Comparison of ENCODE assay signal across 1 cellular context in the genomic region with DNA sequence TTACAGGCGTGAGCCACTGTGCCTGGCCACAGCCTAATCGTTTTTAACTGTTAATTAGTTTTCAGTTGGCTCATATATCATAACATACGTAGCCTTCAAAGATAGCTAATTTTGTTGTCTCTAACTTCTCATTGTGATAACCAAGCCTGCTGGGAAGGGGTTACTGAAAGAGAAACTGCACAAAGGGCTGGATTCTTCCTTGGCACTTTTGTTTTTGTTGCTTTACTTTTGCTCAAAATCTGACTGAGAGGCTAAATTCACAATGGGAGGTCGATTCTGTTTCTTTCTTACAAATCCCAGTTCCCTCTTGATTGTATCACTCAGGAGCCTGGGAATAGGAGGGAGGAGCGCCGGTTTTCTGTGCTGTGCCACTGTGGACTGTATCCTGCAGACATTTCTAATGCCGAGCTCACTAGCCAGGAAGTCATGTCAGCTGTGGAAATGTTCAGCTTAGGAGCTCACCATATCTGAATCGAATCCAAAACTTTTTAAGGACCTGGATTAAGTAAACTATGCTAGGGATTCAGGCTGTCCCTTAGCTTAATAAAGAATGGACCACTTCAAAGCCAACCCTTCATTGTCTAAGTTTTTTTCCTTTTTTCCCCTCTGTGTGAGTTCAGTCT.
TF ChIP-seq lines count a peak whose summit lies in the region.

No MANE protein-coding gene starts in this region.

TF ChIP-seq in K562, 482 proteins besides CTCF, POLR2A, EP300 and RAD21 (continued from another document):
- TF ChIP-seq, protein P1, sequence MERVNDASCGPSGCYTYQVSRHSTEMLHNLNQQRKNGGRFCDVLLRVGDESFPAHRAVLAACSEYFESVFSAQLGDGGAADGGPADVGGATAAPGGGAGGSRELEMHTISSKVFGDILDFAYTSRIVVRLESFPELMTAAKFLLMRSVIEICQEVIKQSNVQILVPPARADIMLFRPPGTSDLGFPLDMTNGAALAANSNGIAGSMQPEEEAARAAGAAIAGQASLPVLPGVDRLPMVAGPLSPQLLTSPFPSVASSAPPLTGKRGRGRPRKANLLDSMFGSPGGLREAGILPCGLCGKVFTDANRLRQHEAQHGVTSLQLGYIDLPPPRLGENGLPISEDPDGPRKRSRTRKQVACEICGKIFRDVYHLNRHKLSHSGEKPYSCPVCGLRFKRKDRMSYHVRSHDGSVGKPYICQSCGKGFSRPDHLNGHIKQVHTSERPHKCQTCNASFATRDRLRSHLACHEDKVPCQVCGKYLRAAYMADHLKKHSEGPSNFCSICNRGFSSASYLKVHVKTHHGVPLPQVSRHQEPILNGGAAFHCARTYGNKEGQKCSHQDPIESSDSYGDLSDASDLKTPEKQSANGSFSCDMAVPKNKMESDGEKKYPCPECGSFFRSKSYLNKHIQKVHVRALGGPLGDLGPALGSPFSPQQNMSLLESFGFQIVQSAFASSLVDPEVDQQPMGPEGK (CRISPR knock-in tag; IDR thresholded peaks at IDR 0.05; ENCODE audit: borderline replicate concordance): 0 out of 2 replicates have a peak, but pooled peaks have one; percentile 19
- TF ChIP-seq, protein P2, sequence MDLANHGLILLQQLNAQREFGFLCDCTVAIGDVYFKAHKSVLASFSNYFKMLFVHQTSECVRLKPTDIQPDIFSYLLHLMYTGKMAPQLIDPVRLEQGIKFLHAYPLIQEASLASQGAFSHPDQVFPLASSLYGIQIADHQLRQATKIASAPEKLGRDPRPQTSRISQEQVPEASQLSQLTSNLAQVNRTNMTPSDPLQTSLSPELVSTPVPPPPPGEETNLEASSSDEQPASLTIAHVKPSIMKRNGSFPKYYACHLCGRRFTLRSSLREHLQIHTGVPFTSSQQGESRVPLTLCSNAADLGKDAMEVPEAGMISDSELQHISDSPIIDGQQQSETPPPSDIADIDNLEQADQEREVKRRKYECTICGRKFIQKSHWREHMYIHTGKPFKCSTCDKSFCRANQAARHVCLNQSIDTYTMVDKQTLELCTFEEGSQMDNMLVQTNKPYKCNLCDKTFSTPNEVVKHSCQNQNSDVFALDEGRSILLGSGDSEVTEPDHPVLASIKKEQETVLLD (IDR thresholded peaks at IDR 0.05): 0 out of 2 replicates have a peak, but pooled peaks have one; percentile 37
- TF ChIP-seq, protein P3, sequence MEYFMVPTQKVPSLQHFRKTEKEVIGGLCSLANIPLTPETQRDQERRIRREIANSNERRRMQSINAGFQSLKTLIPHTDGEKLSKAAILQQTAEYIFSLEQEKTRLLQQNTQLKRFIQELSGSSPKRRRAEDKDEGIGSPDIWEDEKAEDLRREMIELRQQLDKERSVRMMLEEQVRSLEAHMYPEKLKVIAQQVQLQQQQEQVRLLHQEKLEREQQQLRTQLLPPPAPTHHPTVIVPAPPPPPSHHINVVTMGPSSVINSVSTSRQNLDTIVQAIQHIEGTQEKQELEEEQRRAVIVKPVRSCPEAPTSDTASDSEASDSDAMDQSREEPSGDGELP (CRISPR knock-in tag; IDR thresholded peaks at IDR 0.05; ENCODE audit: borderline replicate concordance): 0 out of 2 replicates have a peak, but pooled peaks have one; percentile 21
- TF ChIP-seq RBM25 (IDR thresholded peaks at IDR 0.05; ENCODE audit: low read depth, low read length, severe bottlenecking): no peak
- TF ChIP-seq CBFA2T3 (IDR thresholded peaks at IDR 0.05): peak; percentile 32; the same call in 1 of the 2 replicates
- TF ChIP-seq SMARCC2 (IDR thresholded peaks at IDR 0.05; ENCODE audit: low read depth): 0 out of 2 replicates have a peak, but pooled peaks have one; percentile 12
- TF ChIP-seq MEF2A (IDR thresholded peaks at IDR 0.05; ENCODE audit: control insufficient read depth, low read depth, low read length): no peak
- TF ChIP-seq NBN (IDR thresholded peaks at IDR 0.05; ENCODE audit: low read depth): 0 out of 2 replicates have a peak, but pooled peaks have one; percentile 29
- TF ChIP-seq TCF3 (CRISPR knock-in tag; IDR thresholded peaks at IDR 0.05): peak; percentile 27; the same call in 1 of the 2 replicates
- TF ChIP-seq RBM17 (IDR thresholded peaks at IDR 0.05; ENCODE audit: borderline replicate concordance, low read depth, low read length): no peak
- TF ChIP-seq ZKSCAN8 (CRISPR knock-in tag; IDR thresholded peaks at IDR 0.05): 0 out of 2 replicates have a peak, but pooled peaks have one; percentile 37
- TF ChIP-seq, protein P4, sequence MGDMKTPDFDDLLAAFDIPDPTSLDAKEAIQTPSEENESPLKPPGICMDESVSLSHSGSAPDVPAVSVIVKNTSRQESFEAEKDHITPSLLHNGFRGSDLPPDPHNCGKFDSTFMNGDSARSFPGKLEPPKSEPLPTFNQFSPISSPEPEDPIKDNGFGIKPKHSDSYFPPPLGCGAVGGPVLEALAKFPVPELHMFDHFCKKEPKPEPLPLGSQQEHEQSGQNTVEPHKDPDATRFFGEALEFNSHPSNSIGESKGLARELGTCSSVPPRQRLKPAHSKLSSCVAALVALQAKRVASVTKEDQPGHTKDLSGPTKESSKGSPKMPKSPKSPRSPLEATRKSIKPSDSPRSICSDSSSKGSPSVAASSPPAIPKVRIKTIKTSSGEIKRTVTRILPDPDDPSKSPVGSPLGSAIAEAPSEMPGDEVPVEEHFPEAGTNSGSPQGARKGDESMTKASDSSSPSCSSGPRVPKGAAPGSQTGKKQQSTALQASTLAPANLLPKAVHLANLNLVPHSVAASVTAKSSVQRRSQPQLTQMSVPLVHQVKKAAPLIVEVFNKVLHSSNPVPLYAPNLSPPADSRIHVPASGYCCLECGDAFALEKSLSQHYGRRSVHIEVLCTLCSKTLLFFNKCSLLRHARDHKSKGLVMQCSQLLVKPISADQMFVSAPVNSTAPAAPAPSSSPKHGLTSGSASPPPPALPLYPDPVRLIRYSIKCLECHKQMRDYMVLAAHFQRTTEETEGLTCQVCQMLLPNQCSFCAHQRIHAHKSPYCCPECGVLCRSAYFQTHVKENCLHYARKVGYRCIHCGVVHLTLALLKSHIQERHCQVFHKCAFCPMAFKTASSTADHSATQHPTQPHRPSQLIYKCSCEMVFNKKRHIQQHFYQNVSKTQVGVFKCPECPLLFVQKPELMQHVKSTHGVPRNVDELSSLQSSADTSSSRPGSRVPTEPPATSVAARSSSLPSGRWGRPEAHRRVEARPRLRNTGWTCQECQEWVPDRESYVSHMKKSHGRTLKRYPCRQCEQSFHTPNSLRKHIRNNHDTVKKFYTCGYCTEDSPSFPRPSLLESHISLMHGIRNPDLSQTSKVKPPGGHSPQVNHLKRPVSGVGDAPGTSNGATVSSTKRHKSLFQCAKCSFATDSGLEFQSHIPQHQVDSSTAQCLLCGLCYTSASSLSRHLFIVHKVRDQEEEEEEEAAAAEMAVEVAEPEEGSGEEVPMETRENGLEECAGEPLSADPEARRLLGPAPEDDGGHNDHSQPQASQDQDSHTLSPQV (IDR thresholded peaks at IDR 0.05): peak; percentile 74
- TF ChIP-seq, protein P5, sequence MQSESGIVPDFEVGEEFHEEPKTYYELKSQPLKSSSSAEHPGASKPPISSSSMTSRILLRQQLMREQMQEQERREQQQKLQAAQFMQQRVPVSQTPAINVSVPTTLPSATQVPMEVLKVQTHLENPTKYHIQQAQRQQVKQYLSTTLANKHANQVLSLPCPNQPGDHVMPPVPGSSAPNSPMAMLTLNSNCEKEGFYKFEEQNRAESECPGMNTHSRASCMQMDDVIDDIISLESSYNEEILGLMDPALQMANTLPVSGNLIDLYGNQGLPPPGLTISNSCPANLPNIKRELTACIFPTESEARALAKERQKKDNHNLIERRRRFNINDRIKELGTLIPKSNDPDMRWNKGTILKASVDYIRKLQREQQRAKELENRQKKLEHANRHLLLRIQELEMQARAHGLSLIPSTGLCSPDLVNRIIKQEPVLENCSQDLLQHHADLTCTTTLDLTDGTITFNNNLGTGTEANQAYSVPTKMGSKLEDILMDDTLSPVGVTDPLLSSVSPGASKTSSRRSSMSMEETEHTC (IDR thresholded peaks at IDR 0.05): no peak
- TF ChIP-seq, protein P6, sequence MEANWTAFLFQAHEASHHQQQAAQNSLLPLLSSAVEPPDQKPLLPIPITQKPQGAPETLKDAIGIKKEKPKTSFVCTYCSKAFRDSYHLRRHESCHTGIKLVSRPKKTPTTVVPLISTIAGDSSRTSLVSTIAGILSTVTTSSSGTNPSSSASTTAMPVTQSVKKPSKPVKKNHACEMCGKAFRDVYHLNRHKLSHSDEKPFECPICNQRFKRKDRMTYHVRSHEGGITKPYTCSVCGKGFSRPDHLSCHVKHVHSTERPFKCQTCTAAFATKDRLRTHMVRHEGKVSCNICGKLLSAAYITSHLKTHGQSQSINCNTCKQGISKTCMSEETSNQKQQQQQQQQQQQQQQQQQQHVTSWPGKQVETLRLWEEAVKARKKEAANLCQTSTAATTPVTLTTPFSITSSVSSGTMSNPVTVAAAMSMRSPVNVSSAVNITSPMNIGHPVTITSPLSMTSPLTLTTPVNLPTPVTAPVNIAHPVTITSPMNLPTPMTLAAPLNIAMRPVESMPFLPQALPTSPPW (CRISPR knock-in tag; IDR thresholded peaks at IDR 0.05): no peak
- TF ChIP-seq HDAC2 (IDR thresholded peaks at IDR 0.05): 0 out of 2 replicates have a peak, but pooled peaks have one; percentile 21
- peak; percentile 72; the same call in 1 of the 2 replicates for TF ChIP-seq RNF2 (IDR thresholded peaks at IDR 0.05)
- TF ChIP-seq RCOR1 (IDR thresholded peaks at IDR 0.05; ENCODE audit: borderline replicate concordance in 1 of 2, low read depth in 2 of 2, low read length in 2 of 2): 0 out of 4 replicates have a peak, but pooled peaks of 1 of the 2 experiments have one; percentile 26
- TF ChIP-seq SOX6 (IDR thresholded peaks at IDR 0.05): peak; percentile 57; the same call in 1 of the 2 replicates
- TF ChIP-seq, protein P7, sequence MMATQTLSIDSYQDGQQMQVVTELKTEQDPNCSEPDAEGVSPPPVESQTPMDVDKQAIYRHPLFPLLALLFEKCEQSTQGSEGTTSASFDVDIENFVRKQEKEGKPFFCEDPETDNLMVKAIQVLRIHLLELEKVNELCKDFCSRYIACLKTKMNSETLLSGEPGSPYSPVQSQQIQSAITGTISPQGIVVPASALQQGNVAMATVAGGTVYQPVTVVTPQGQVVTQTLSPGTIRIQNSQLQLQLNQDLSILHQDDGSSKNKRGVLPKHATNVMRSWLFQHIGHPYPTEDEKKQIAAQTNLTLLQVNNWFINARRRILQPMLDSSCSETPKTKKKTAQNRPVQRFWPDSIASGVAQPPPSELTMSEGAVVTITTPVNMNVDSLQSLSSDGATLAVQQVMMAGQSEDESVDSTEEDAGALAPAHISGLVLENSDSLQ (IDR thresholded peaks at IDR 0.05): 0 out of 2 replicates have a peak, but pooled peaks have one; percentile 25
- TF ChIP-seq KDM1A (IDR thresholded peaks at IDR 0.05): 0 out of 4 replicates have a peak, but pooled peaks of 1 of the 2 experiments have one; percentile 22
- TF ChIP-seq SRSF9 (IDR thresholded peaks at IDR 0.05; ENCODE audit: borderline replicate concordance, low read depth, low read length): no peak
- peak; percentile 62; the same call in 1 of the 2 replicates for TF ChIP-seq NFRKB (IDR thresholded peaks at IDR 0.05; ENCODE audit: low read depth)
- TF ChIP-seq ELF4 (CRISPR knock-in tag; IDR thresholded peaks at IDR 0.05): no peak
- TF ChIP-seq, protein P8, sequence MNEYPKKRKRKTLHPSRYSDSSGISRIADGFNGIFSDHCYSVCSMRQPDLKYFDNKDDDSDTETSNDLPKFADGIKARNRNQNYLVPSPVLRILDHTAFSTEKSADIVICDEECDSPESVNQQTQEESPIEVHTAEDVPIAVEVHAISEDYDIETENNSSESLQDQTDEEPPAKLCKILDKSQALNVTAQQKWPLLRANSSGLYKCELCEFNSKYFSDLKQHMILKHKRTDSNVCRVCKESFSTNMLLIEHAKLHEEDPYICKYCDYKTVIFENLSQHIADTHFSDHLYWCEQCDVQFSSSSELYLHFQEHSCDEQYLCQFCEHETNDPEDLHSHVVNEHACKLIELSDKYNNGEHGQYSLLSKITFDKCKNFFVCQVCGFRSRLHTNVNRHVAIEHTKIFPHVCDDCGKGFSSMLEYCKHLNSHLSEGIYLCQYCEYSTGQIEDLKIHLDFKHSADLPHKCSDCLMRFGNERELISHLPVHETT (CRISPR knock-in tag; conservative IDR thresholded peaks at IDR 0.05 in 1 of 2, IDR thresholded peaks at IDR 0.05 in 1 of 2): 0 out of 4 replicates have a peak, but pooled peaks of 1 of the 2 experiments have one; percentile 43
